9 cellular contexts compared by ENCODE assay signal in genomic region chr11:120211522-120212258, GRCh38. TPM values are rescaled to one million over a fixed set of nuclear protein-coding genes. Genes with fewer than 3 reads are reported as not detected.
DNase-seq lines count a peak whose midpoint lies in the region; ATAC-seq and TF ChIP-seq lines count a peak whose summit lies in the region.
"Had no signal": no experiment of that assay in that cellular context is flagged by ENCODE, and none has a peak within 500 bp of the region (broad histone marks: within the 10 kb centered on the region; RNA-seq: fewer than 3 reads in every experiment).

No MANE protein-coding gene starts in this region.

- H3K27ac Mint-ChIP-seq in activated CD4-positive, alpha-beta T cell treated with anti-CD3 and anti-CD28 coated beads, Interleukin-2, amount 10 ng/mL, durations not matched to agents 24 days and 14 days, result peak overlapping the region; percentile 81

- 9 to 19% (median 12%) methylated on average over 17 to 18 of the region's 18 CpGs for WGBS in spleen, 5 donors

- H3K4me3 ChIP-seq in left ventricle myocardium inferior (peak overlapping the region; percentile 78), spleen (peak overlapping the region; percentile 45 to 88 (median 64))

- peaks cover 7% of the 10 kb centered on the region for H3K27me3 ChIP-seq in left ventricle myocardium inferior (ENCODE audit: low read depth)
- peaks cover 0 to 38% (median 0%) of the 10 kb centered on the region in 7 donors for H3K27me3 ChIP-seq in spleen (replicated peaks in 1 of 7)

- peak; percentile 61 for DNase-seq in activated CD4-positive, alpha-beta T cell treated with anti-CD3 and anti-CD28 coated beads, Interleukin-2, amount 10 ng/mL, durations not matched to agents 24 days and 14 days
- no peak for DNase-seq in activated CD4-positive, alpha-beta T cell treated with anti-CD3 and anti-CD28 coated beads, Interleukin-2, amount 50 U/mL, for 4 hours
- DNase-seq in left ventricle myocardium inferior (no peak), spleen (no peak), SIG-M5 treated with dmso at 0.1 percent for 504 hours (lab: John Stamatoyannopoulos, UW; ENCODE audit: unreplicated experiment) (no peak), NAMALWA (ENCODE audit: low spot score) (no peak)

- H3K4me3 Mint-ChIP-seq in activated CD4-positive, alpha-beta T cell treated with anti-CD3 and anti-CD28 coated beads, Interleukin-2, amount 10 ng/mL, durations not matched to agents 24 days and 14 days, result peak overlapping the region; percentile 93

- H3K36me3 Mint-ChIP-seq in activated CD4-positive, alpha-beta T cell treated with anti-CD3 and anti-CD28 coated beads, Interleukin-2, amount 10 ng/mL, durations not matched to agents 24 days and 14 days (ENCODE audit: low read depth), result peaks cover 1% of the 10 kb centered on the region

- H3K27ac ChIP-seq in VCaP (peak overlapping the region; percentile 79; the same call in 1 of the 2 replicates), left ventricle myocardium inferior (replicated peaks) (peak overlapping the region; percentile 88), spleen (peak overlapping the region; percentile 41 to 89 (median 81))

- H3K4me1 ChIP-seq in left ventricle myocardium inferior, result peaks cover 79% of the 10 kb centered on the region
- H3K4me1 ChIP-seq in spleen, result peaks cover 10 to 96% (median 59%) of the 10 kb centered on the region in 6 donors

- H3K36me3 ChIP-seq in left ventricle myocardium inferior (no peaks in the 10 kb centered on the region), spleen (peaks cover 0 to 13% (median 0%) of the 10 kb centered on the region in 6 donors)

- ATAC-seq in HG02623 (IDR thresholded peaks at IDR 0.05; ENCODE audit: unreplicated experiment), result no peak

- no peak for TF ChIP-seq POLR2A in spleen (IDR thresholded peaks at IDR 0.05)

- peaks cover 10% of the 10 kb centered on the region for H3K4me1 Mint-ChIP-seq in activated CD4-positive, alpha-beta T cell treated with anti-CD3 and anti-CD28 coated beads, Interleukin-2, amount 10 ng/mL, durations not matched to agents 24 days and 14 days

- H3K9me3 Mint-ChIP-seq in activated CD4-positive, alpha-beta T cell treated with anti-CD3 and anti-CD28 coated beads, Interleukin-2, amount 10 ng/mL, durations not matched to agents 24 days and 14 days, result no peaks in the 10 kb centered on the region

- intact Hi-C loops in activated CD4-positive, alpha-beta T cell treated with anti-CD3 and anti-CD28 coated beads, Interleukin-2, amount 10 ng/mL, durations not matched to agents 24 days and 14 days (cut with micrococcal nuclease), result no loop called here
- intact Hi-C loops in left ventricle myocardium inferior (cut with micrococcal nuclease), result no loop called here
- intact Hi-C loops in spleen (cut with DNase I; ENCODE audit: low total_unique reads), result no loop called here

- no peaks in the 10 kb centered on the region for H3K9me3 ChIP-seq in left ventricle myocardium inferior (replicated peaks)
- no peaks in the 10 kb centered on the region for H3K9me3 ChIP-seq in spleen

- peaks cover 56% of the 10 kb centered on the region for H3K27me3 Mint-ChIP-seq in activated CD4-positive, alpha-beta T cell treated with anti-CD3 and anti-CD28 coated beads, Interleukin-2, amount 10 ng/mL, durations not matched to agents 24 days and 14 days

- TF ChIP-seq CTCF in VCaP (conservative IDR thresholded peaks at IDR 0.05), result no peak
- no peak for TF ChIP-seq CTCF in left ventricle myocardium inferior (IDR thresholded peaks at IDR 0.05; ENCODE audit: borderline replicate concordance)
- no peak for TF ChIP-seq CTCF in spleen (IDR thresholded peaks at IDR 0.05 in 8 of 11, conservative IDR thresholded peaks at IDR 0.05 in 3 of 11)

RNA-seq across cellular contexts. Expression of gene OAF, which starts 0.9 kb away (rescaled TPM):
- total RNA-seq in activated CD4-positive, alpha-beta T cell treated with anti-CD3 and anti-CD28 coated beads, Interleukin-2, amount 10 ng/mL, durations not matched to agents 24 days and 14 days, result 2.3 and 3.2 TPM in 2 replicates
- total RNA-seq in left ventricle myocardium inferior (23.7 TPM), spleen (100 to 1,000 TPM in 1 of 7 donors, 10 to 100 TPM in 6; 28.3 to 148 (median 82.6) TPM)
- polyA plus RNA-seq in spleen, result 10 to 100 TPM; 10.6 to 44.1 (median 20.5) TPM

RNA-seq across cellular contexts. Expression of gene POU2F3, which starts 28.2 kb away (rescaled TPM):
- total RNA-seq in activated CD4-positive, alpha-beta T cell treated with anti-CD3 and anti-CD28 coated beads, Interleukin-2, amount 10 ng/mL, durations not matched to agents 24 days and 14 days, result 0.14 TPM in 1 of 2 replicates, not detected in the other
- total RNA-seq in left ventricle myocardium inferior, result not detected
- total RNA-seq in spleen, result under 1 TPM in 3 of 7 donors, not detected in 4; 0.22 to 0.27 (median 0.26) TPM
- under 1 TPM; 0.04 to 0.16 (median 0.05) TPM for polyA plus RNA-seq in spleen
- total RNA-seq: Daoy had no signal
